Comparison of ENCODE assay signal across 21 cellular contexts in genomic region chr3:59017617-59017984, GRCh38. TPM values are rescaled to one million over a fixed set of nuclear protein-coding genes. Genes with fewer than 3 reads are reported as not detected.
"Had no signal": no experiment of that assay in that cellular context is flagged by ENCODE, and none has a peak within 500 bp of the region (broad histone marks: within the 10 kb centered on the region; RNA-seq: fewer than 3 reads in every experiment).

No MANE protein-coding gene starts in this region.

- H3K4me1 Mint-ChIP-seq: activated CD4-positive, alpha-beta memory T cell treated with anti-CD3 and anti-CD28 coated beads, Interleukin-2, amount 10 ng/mL, durations not matched to agents 7 days and 5 days; activated naive CD4-positive, alpha-beta T cell treated with anti-CD3 and anti-CD28 coated beads, Interleukin-2, amount 50 U/mL, for 24 hours; memory B cell; WTC11 had no signal

- ATAC-seq: activated T-cell treated with anti-CD3 and anti-CD28 coated beads, Interleukin-2, amount 50 U/mL, for 4 hours; foreskin keratinocyte; natural killer cell treated with Interleukin-12 subunit alpha and Interleukin-12 subunit beta and Interleukin-15 and Interleukin-18, amount 100 ng/mL, for 72 hours; sciatic nerve; WTC11 had no signal

- H3K36me3 Mint-ChIP-seq: activated naive CD4-positive, alpha-beta T cell treated with anti-CD3 and anti-CD28 coated beads, Interleukin-2, amount 50 U/mL, for 24 hours; memory B cell; natural killer cell treated with Interleukin-12 subunit alpha and Interleukin-12 subunit beta and Interleukin-15 and Interleukin-18, amount 100 ng/mL, for 72 hours; WTC11 had no signal

- H3K27me3 ChIP-seq: foreskin keratinocyte, left lung, spleen, stomach had no signal

- H3K9me3 Mint-ChIP-seq: activated CD4-positive, alpha-beta memory T cell treated with anti-CD3 and anti-CD28 coated beads, Interleukin-2, amount 10 ng/mL, durations not matched to agents 7 days and 5 days; activated naive CD4-positive, alpha-beta T cell treated with anti-CD3 and anti-CD28 coated beads, Interleukin-2, amount 50 U/mL, for 24 hours; activated T-cell treated with anti-CD3 and anti-CD28 coated beads, Interleukin-2, amount 50 U/mL, for 4 hours; memory B cell; natural killer cell treated with Interleukin-12 subunit alpha and Interleukin-12 subunit beta and Interleukin-15 and Interleukin-18, amount 100 ng/mL, for 72 hours had no signal

- H3K9me3 ChIP-seq: left lung, prostate gland, spleen, stomach, thoracic aorta had no signal

- H3K27ac ChIP-seq: coronary artery, foreskin keratinocyte, left lung, prostate gland, spleen, stomach, thoracic aorta had no signal

- H3K4me3 Mint-ChIP-seq: activated CD4-positive, alpha-beta memory T cell treated with anti-CD3 and anti-CD28 coated beads, Interleukin-2, amount 10 ng/mL, durations not matched to agents 7 days and 5 days; activated naive CD4-positive, alpha-beta T cell treated with anti-CD3 and anti-CD28 coated beads, Interleukin-2, amount 50 U/mL, for 24 hours; activated T-cell treated with anti-CD3 and anti-CD28 coated beads, Interleukin-2, amount 50 U/mL, for 4 hours; memory B cell; natural killer cell treated with Interleukin-12 subunit alpha and Interleukin-12 subunit beta and Interleukin-15 and Interleukin-18, amount 100 ng/mL, for 72 hours; WTC11 had no signal

- H3K4me1 ChIP-seq: foreskin keratinocyte, left lung, prostate gland, spleen, stomach had no signal

- H3K4me3 ChIP-seq: coronary artery, left lung, prostate gland, spleen, stomach, thoracic aorta had no signal

- H3K36me3 ChIP-seq: left lung, prostate gland, spleen, stomach, thoracic aorta had no signal

- H3K27ac Mint-ChIP-seq: activated CD4-positive, alpha-beta memory T cell treated with anti-CD3 and anti-CD28 coated beads, Interleukin-2, amount 10 ng/mL, durations not matched to agents 7 days and 5 days; activated naive CD4-positive, alpha-beta T cell treated with anti-CD3 and anti-CD28 coated beads, Interleukin-2, amount 50 U/mL, for 24 hours; memory B cell; natural killer cell treated with Interleukin-12 subunit alpha and Interleukin-12 subunit beta and Interleukin-15 and Interleukin-18, amount 100 ng/mL, for 72 hours; WTC11 had no signal

- DNase-seq: activated CD4-positive, alpha-beta memory T cell treated with anti-CD3 and anti-CD28 coated beads, Interleukin-2, amount 10 ng/mL, durations not matched to agents 7 days and 5 days; activated CD4-positive, alpha-beta T cell treated with anti-CD3 and anti-CD28 coated beads for 4 hours; activated effector memory CD4-positive, alpha-beta T cell treated with Interleukin-2 at 50 U/mL for 16 hours; activated T-cell treated with anti-CD3 and anti-CD28 coated beads, Interleukin-2, amount 50 U/mL, for 4 hours; caudate nucleus; effector CD4-positive, alpha-beta T cell; head of caudate nucleus; left lung; nucleus accumbens; spleen; stomach; T-helper 2 cell had no signal

RNA-seq across cellular contexts. Expression of gene CFAP20DC, which starts 32.2 kb away (rescaled TPM):
- total RNA-seq: thoracic aorta had no signal
